28 cellular contexts compared by ENCODE assay signal in the genomic region with DNA sequence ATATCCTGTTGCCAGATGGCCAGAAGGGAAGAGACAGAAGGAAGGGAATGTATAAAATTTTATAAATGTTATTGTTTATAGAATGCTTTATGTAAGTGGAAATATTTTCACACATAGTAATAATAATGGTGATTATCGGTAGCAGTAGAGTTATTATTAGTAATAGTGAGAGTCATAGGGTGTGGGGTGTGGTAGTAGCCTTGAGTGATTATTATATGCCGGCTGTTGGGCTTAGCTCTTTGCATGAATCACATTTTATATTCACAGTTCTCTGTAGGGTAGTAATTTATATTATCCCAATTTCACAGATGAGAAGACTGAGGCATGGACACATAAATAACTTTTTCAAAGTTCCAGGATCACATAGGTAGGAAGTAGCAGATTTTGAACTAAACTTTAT.
DNase-seq lines count a peak whose midpoint lies in the region; ATAC-seq, FAIRE-seq and TF ChIP-seq lines count a peak whose summit lies in the region.
"Had no signal": no experiment of that assay in that cellular context is flagged by ENCODE, and none has a peak within 500 bp of the region (broad histone marks: within the 10 kb centered on the region; RNA-seq: fewer than 3 reads in every experiment).

No MANE protein-coding gene starts in this region.

- intact Hi-C loops in esophagus muscularis mucosa (cut with DNase I): no loop called here
- intact Hi-C loops in posterior cingulate gyrus (cut with DNase I): no loop called here

- no peak for TF ChIP-seq EP300 in esophagus muscularis mucosa (IDR thresholded peaks at IDR 0.05)

- DNase-seq in bronchial epithelial cell (ENCODE audit: low read depth): peak; percentile 18
- no peak for DNase-seq in esophagus muscularis mucosa (ENCODE audit: extremely low spot score)
- no peak for DNase-seq in NCI-H2029 (lab: John Stamatoyannopoulos, UW)
- no peak for DNase-seq in NCI-H524 treated with DMSO at 0.1 percent for 48 hours (lab: John Stamatoyannopoulos, UW)
- DNase-seq in posterior cingulate gyrus: no peak
- DNase-seq: activated CD4-positive, alpha-beta T cell treated with anti-CD3 and anti-CD28 coated beads, Interleukin-2, amount 10 ng/mL, durations not matched to agents 7 days and 5 days; activated naive CD4-positive, alpha-beta T cell; activated T-cell treated with anti-CD3 and anti-CD28 coated beads, Interleukin-2, amount 50 U/mL, for 4 hours; CD4-positive, alpha-beta memory T cell; dermis blood vessel endothelial cell; hippocampal formation; immature natural killer cell; IMR-90; left lung; mesenchymal stem cell; NCI-H1092 treated with DMSO at 0.1 percent for 48 hours; NCI-H526 treated with DMSO at 0.1 percent for 48 hours; psoas muscle; stimulated activated CD4-positive, alpha-beta T cell treated with anti-CD3 and anti-CD28 coated beads, Interleukin-15, amount 100 ng/mL, for 24 hours; stimulated activated naive B cell treated with anti-CD40 and anti-IgM and Interleukin-4, amounts not matched to agents 10 μg/mL and 1 μg/mL and 100 μg/mL, for 72 hours; SW 1271; T-helper 9 cell; upper lobe of right lung had no signal

- 84% methylated on average over 2 of the region's 2 CpGs for WGBS in esophagus muscularis mucosa

- H3K36me3 ChIP-seq in bronchial epithelial cell (ENCODE audit: control insufficient read depth, insufficient read depth, low read length) (no peaks in the 10 kb centered on the region), esophagus muscularis mucosa (no peaks in the 10 kb centered on the region)
- H3K36me3 ChIP-seq: left lung, upper lobe of right lung had no signal

- H3K9me3 ChIP-seq in esophagus muscularis mucosa: peaks cover 0 to 6% (median 0%) of the 10 kb centered on the region in 4 donors
- H3K9me3 ChIP-seq: psoas muscle, upper lobe of right lung had no signal

- no peaks in the 10 kb centered on the region for H3K4me1 ChIP-seq in esophagus muscularis mucosa
- H3K4me1 ChIP-seq: left lung, psoas muscle, upper lobe of right lung had no signal

- no peak for TF ChIP-seq POLR2A in esophagus muscularis mucosa (IDR thresholded peaks at IDR 0.05; ENCODE audit: low read depth)

- no peak overlapping the region for H3K27ac ChIP-seq in esophagus muscularis mucosa (replicated peaks in 1 of 4)
- H3K27ac ChIP-seq: left lung, psoas muscle, upper lobe of right lung had no signal

- no peak for FAIRE-seq in bronchial epithelial cell (lab: Jason Lieb, UNC)
- FAIRE-seq: endometrium, H54 had no signal

- H3K4me3 ChIP-seq in bronchial epithelial cell (ENCODE audit: low read depth, low read length): no peak overlapping the region
- no peak overlapping the region for H3K4me3 ChIP-seq in esophagus muscularis mucosa
- H3K4me3 ChIP-seq: left lung, psoas muscle, upper lobe of right lung had no signal

- H3K27me3 ChIP-seq in bronchial epithelial cell (ENCODE audit: control insufficient read depth, insufficient read depth, low read length) (peaks cover 2% of the 10 kb centered on the region), esophagus muscularis mucosa (no peaks in the 10 kb centered on the region)
- H3K27me3 ChIP-seq: left lung, upper lobe of right lung had no signal

- no peak for TF ChIP-seq CTCF in bronchial epithelial cell (IDR thresholded peaks at IDR 0.05; ENCODE audit: insufficient read depth, low read length, severe bottlenecking)
- no peak for TF ChIP-seq CTCF in esophagus muscularis mucosa (IDR thresholded peaks at IDR 0.05)

- ATAC-seq in GM18907 (IDR thresholded peaks at IDR 0.05; ENCODE audit: unreplicated experiment) (peak; percentile 45), HG02759 (IDR thresholded peaks at IDR 0.05; ENCODE audit: unreplicated experiment) (peak; percentile 16), HG03354 (IDR thresholded peaks at IDR 0.05; ENCODE audit: poor library complexity, severe bottlenecking, unreplicated experiment) (peak; percentile 68)
- ATAC-seq: activated T-cell treated with anti-CD3 and anti-CD28 coated beads, Interleukin-2, amount 50 U/mL, for 4 hours; left lung; psoas muscle; stimulated activated naive B cell treated with anti-CD40 and anti-IgM and Interleukin-4, amounts not matched to agents 10 μg/mL and 1 μg/mL and 100 μg/mL, for 72 hours; upper lobe of right lung had no signal

Comparison
In these comparisons a context has a peak if more than half of its experiments do, and no peak if none do; other contexts are left out.
1. ATAC-seq: peak in every context shown above with its lines; median percentile 68 in HG03354; 45 in GM18907; 16 in HG02759.